Comparison of ENCODE assay signal across 9 cellular contexts in the genomic region with DNA sequence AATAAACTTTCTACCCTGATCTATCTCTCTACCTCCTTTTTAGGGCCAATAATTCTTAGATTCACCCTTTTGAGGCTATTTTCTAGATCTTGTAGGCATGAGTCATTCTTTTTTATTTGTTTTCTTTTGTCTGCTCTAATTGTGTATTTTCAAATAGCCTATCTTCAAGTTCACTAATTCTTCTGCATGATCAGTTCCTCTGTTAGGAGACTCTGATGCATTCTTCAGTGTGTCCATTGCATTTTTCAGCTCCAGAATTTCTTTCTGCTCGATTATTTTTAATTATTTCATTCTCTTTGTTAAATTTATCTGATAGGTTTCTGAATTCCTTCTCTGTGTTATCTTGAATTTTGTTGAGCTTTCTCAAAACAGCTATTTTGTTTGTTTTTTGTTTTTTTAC. TPM values are rescaled to one million over a fixed set of nuclear protein-coding genes. Genes with fewer than 3 reads are reported as not detected.
"Had no signal": no experiment of that assay in that cellular context is flagged by ENCODE, and none has a peak within 500 bp of the region (broad histone marks: within the 10 kb centered on the region; RNA-seq: fewer than 3 reads in every experiment).

No MANE protein-coding gene starts in this region.

- H3K9ac ChIP-seq: GM23248 had no signal

- ATAC-seq: HCT116 had no signal

- H3K27ac ChIP-seq: GM23248, HL-60 had no signal

- DNase-seq: GM23248, GOT3, H7, IMR-90, Kasumi-1 had no signal

- H3K4me3 ChIP-seq: GM23248, HAP-1 had no signal

- H3K4me1 ChIP-seq: HAP-1 had no signal

- H2AFZ ChIP-seq: GM23248 had no signal

- H3K36me3 ChIP-seq: HAP-1 had no signal

RNA-seq across cellular contexts. Expression of a gene that starts 11.3 kb away (rescaled TPM):
- total RNA-seq: GM23248, H7, HT1080, IMR-90 had no signal
- polyA plus RNA-seq: GM23248, IMR-90 had no signal
